23 cellular contexts compared by ENCODE assay signal in the genomic region with DNA sequence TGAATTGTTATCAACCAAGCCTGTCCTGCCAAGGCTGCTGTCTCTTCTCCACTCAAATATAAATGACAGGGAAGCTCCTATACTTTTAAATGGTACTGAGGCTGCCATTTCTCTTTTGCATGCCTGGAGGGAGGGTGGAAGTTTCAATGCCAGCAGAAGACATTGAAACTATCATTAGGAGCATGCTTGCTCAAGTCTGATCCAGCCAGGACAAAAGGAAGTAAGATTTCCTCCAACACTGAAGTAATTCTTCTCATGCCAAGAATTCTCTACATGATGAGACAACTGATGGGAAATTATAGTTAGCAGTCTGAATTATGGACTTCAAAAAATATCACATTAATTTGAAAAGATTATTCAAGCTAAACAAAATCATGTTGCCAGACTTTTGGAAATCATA. TPM values are rescaled to one million over a fixed set of nuclear protein-coding genes. Genes with fewer than 3 reads are reported as not detected.
DNase-seq lines count a peak whose midpoint lies in the region; ATAC-seq, FAIRE-seq and TF ChIP-seq lines count a peak whose summit lies in the region.
"Had no signal": no experiment of that assay in that cellular context is flagged by ENCODE, and none has a peak within 500 bp of the region (broad histone marks: within the 10 kb centered on the region; RNA-seq: fewer than 3 reads in every experiment).

No MANE protein-coding gene starts in this region.

- DNase-seq in mammary epithelial cell, result no peak
- no peak for DNase-seq in MCF 10A (ENCODE audit: unreplicated experiment)
- DNase-seq in bronchial epithelial cell (ENCODE audit: low read depth), result peak; percentile 54
- DNase-seq in foreskin keratinocyte, result peak; percentile 58 to 83
- DNase-seq in stomach, result no peak
- DNase-seq in activated naive CD8-positive, alpha-beta T cell treated with anti-CD3 and anti-CD28 coated beads for 36 hours, result no peak
- DNase-seq in adrenal gland, result no peak
- DNase-seq: AML-193; Caco-2; CD4-positive, alpha-beta T cell; H9 had no signal

- TF ChIP-seq POLR2A in stomach (IDR thresholded peaks at IDR 0.05) (no peak), adrenal gland (IDR thresholded peaks at IDR 0.05) (no peak)

- H3K27me3 Mint-ChIP-seq in MCF 10A (ENCODE audit: insufficient read depth, unreplicated experiment), result no peaks in the 10 kb centered on the region
- H3K27me3 Mint-ChIP-seq in activated naive CD8-positive, alpha-beta T cell treated with anti-CD3 and anti-CD28 coated beads for 36 hours, result peaks cover 17% of the 10 kb centered on the region

- POLR2A ChIA-PET in MCF 10A (lab: Yijun Ruan, JAX), result no interaction called here

- no peaks in the 10 kb centered on the region for H3K79me2 ChIP-seq in mammary epithelial cell (ENCODE audit: insufficient read depth, low read length)

- in situ Hi-C loops in mammary epithelial cell (cut with MboI; ENCODE audit: low sequenced_read_pairs in 2 of 2), result no loop called here

- ATAC-seq in foreskin keratinocyte (peak; percentile 26), HG03139 (IDR thresholded peaks at IDR 0.05; ENCODE audit: unreplicated experiment) (no peak)
- ATAC-seq: A549 had no signal

- no peak overlapping the region for H3K4me2 ChIP-seq in mammary epithelial cell (ENCODE audit: insufficient read depth, low read depth, low read length)
- H3K4me2 ChIP-seq: A549 had no signal

- peak overlapping the region; percentile 64 for H2AFZ ChIP-seq in mammary epithelial cell (ENCODE audit: low read depth, low read length)

- no peaks in the 10 kb centered on the region for H3K36me3 Mint-ChIP-seq in MCF 10A (ENCODE audit: insufficient read depth, unreplicated experiment)
- no peaks in the 10 kb centered on the region for H3K36me3 Mint-ChIP-seq in activated naive CD8-positive, alpha-beta T cell treated with anti-CD3 and anti-CD28 coated beads for 36 hours

- intact Hi-C loops in mammary epithelial cell (cut with micrococcal nuclease) (no loop called here), MCF 10A (cut with micrococcal nuclease) (no loop called here), stomach (cut with DNase I; ENCODE audit: low total_unique reads) (no loop called here), adrenal gland (cut with DNase I) (no loop called here)

- FAIRE-seq in bronchial epithelial cell (lab: Jason Lieb, UNC), result no peak
- FAIRE-seq: A549, D721Med, G401.6, GM12891, GM19239, H1 had no signal

- H3K27ac ChIP-seq in mammary epithelial cell (ENCODE audit: insufficient read depth, low read depth, low read length) (no peak overlapping the region), foreskin keratinocyte (peak overlapping the region; percentile 53), stomach (peak overlapping the region in 4 of 5 donors; percentile 43 to 69 (median 50)), adrenal gland (no peak overlapping the region)
- H3K27ac ChIP-seq: 22Rv1, A549, C4-2B, HL-60 had no signal

- H3K4me1 Mint-ChIP-seq in MCF 10A (ENCODE audit: insufficient read depth, unreplicated experiment), result peaks cover 10% of the 10 kb centered on the region
- H3K4me1 Mint-ChIP-seq in activated naive CD8-positive, alpha-beta T cell treated with anti-CD3 and anti-CD28 coated beads for 36 hours, result no peaks in the 10 kb centered on the region
- H3K4me1 Mint-ChIP-seq: H9 had no signal

- H3K9me3 Mint-ChIP-seq in MCF 10A (ENCODE audit: unreplicated experiment), result no peaks in the 10 kb centered on the region
- H3K9me3 Mint-ChIP-seq in activated naive CD8-positive, alpha-beta T cell treated with anti-CD3 and anti-CD28 coated beads for 36 hours, result no peaks in the 10 kb centered on the region
- H3K9me3 Mint-ChIP-seq: CD4-positive, alpha-beta T cell; H9 had no signal

- no peaks in the 10 kb centered on the region for H4K20me1 ChIP-seq in mammary epithelial cell (ENCODE audit: insufficient read depth, low read length)

- dilution Hi-C loops in mammary epithelial cell (cut with HindIII; ENCODE audit: low sequenced_read_pairs), result no loop called here

- BruUV-seq in mammary epithelial cell (replicated peaks; lab: Mats Ljungman, UMichigan) (no TSS peak), MCF 10A (replicated peaks; lab: Mats Ljungman, UMichigan) (no TSS peak)

- peaks cover 13% of the 10 kb centered on the region for H3K4me1 ChIP-seq in mammary epithelial cell (ENCODE audit: insufficient read depth, low read length)
- peaks cover 12% of the 10 kb centered on the region for H3K4me1 ChIP-seq in foreskin keratinocyte
- H3K4me1 ChIP-seq in stomach, result peaks cover 4 to 42% (median 18%) of the 10 kb centered on the region in 4 donors
- peaks cover 0 to 11% of the 10 kb centered on the region in 2 donors for H3K4me1 ChIP-seq in adrenal gland (replicated peaks in 1 of 2)
- H3K4me1 ChIP-seq: A549 had no signal

- H3K27ac Mint-ChIP-seq in MCF 10A (ENCODE audit: low read depth, unreplicated experiment), result no peak overlapping the region
- H3K27ac Mint-ChIP-seq in activated naive CD8-positive, alpha-beta T cell treated with anti-CD3 and anti-CD28 coated beads for 36 hours, result no peak overlapping the region
- H3K27ac Mint-ChIP-seq: CD4-positive, alpha-beta T cell; H9 had no signal

- CTCF ChIA-PET in mammary epithelial cell (lab: Charles Lee; ENCODE audit: low non-redundant PET), result no interaction called here
- CTCF ChIA-PET in MCF 10A (lab: Yijun Ruan, JAX), result interaction anchor here (0.7 to 1.4 kb wide), 2 partner anchors 12 to 167 kb away, joined by 4 to 5 read pairs; no protein-coding TSS in a partner anchor

- H3K4me3 ChIP-seq in mammary epithelial cell (replicated peaks in 1 of 3; ENCODE audit: insufficient read depth in 1 of 3, low read depth in 2 of 3, low read length in 3 of 3) (no peak overlapping the region), bronchial epithelial cell (ENCODE audit: low read depth, low read length) (no peak overlapping the region), stomach (no peak overlapping the region), adrenal gland (no peak overlapping the region)
- H3K4me3 ChIP-seq: A549 had no signal

- no peak overlapping the region for H3K9ac ChIP-seq in mammary epithelial cell (ENCODE audit: insufficient read depth, low read length)

- H3K27me3 ChIP-seq in mammary epithelial cell (ENCODE audit: insufficient read depth, low read length) (no peaks in the 10 kb centered on the region), bronchial epithelial cell (ENCODE audit: control insufficient read depth, insufficient read depth, low read length) (no peaks in the 10 kb centered on the region), foreskin keratinocyte (no peaks in the 10 kb centered on the region), stomach (no peaks in the 10 kb centered on the region), adrenal gland (no peaks in the 10 kb centered on the region)

- TF ChIP-seq CTCF in mammary epithelial cell (conservative IDR thresholded peaks at IDR 0.05 in 1 of 2, IDR thresholded peaks at IDR 0.05 in 1 of 2; ENCODE audit: extremely low read depth in 1 of 2, insufficient read depth in 1 of 2, low read depth in 1 of 2, low read length in 2 of 2), result no peak
- no peak for TF ChIP-seq CTCF in MCF 10A (IDR thresholded peaks at IDR 0.05; ENCODE audit: unreplicated experiment)
- TF ChIP-seq CTCF in bronchial epithelial cell (IDR thresholded peaks at IDR 0.05; ENCODE audit: insufficient read depth, low read length, severe bottlenecking), result no peak
- TF ChIP-seq CTCF in foreskin keratinocyte (conservative IDR thresholded peaks at IDR 0.05), result no peak
- TF ChIP-seq CTCF in stomach (IDR thresholded peaks at IDR 0.05), result no peak
- no peak for TF ChIP-seq CTCF in adrenal gland (IDR thresholded peaks at IDR 0.05)

- H3K9me3 ChIP-seq in mammary epithelial cell (replicated peaks; ENCODE audit: insufficient read depth, low read length), result no peaks in the 10 kb centered on the region
- H3K9me3 ChIP-seq in stomach, result no peaks in the 10 kb centered on the region
- H3K9me3 ChIP-seq in adrenal gland (replicated peaks in 1 of 3), result no peaks in the 10 kb centered on the region
- H3K9me3 ChIP-seq: A549, Caco-2 had no signal

- no peak for TF ChIP-seq EP300 in stomach (IDR thresholded peaks at IDR 0.05)

- no peaks in the 10 kb centered on the region for H3K36me3 ChIP-seq in mammary epithelial cell (ENCODE audit: insufficient read depth, low read length)
- H3K36me3 ChIP-seq in bronchial epithelial cell (ENCODE audit: control insufficient read depth, insufficient read depth, low read length), result no peaks in the 10 kb centered on the region
- H3K36me3 ChIP-seq in stomach, result no peaks in the 10 kb centered on the region
- no peaks in the 10 kb centered on the region for H3K36me3 ChIP-seq in adrenal gland (replicated peaks in 1 of 2)

- no peak overlapping the region for H3K4me3 Mint-ChIP-seq in MCF 10A (ENCODE audit: unreplicated experiment)
- H3K4me3 Mint-ChIP-seq in activated naive CD8-positive, alpha-beta T cell treated with anti-CD3 and anti-CD28 coated beads for 36 hours, result no peak overlapping the region
- H3K4me3 Mint-ChIP-seq: CD4-positive, alpha-beta T cell; H9 had no signal

RNA-seq across cellular contexts. Expression of gene SPINK6, which starts 5.4 kb away (rescaled TPM):
- 10 to 100 TPM in 1 of 2 donors, 1 to 10 TPM in 1; 4.8 to 10.8 TPM for total RNA-seq in mammary epithelial cell
- polyA plus RNA-seq in mammary epithelial cell, result 5.3 TPM
- polyA minus RNA-seq in mammary epithelial cell, result not detected
- 0.56 and 1.9 TPM in 2 replicates for total RNA-seq in MCF 10A (2022)
- total RNA-seq in bronchial epithelial cell, result not detected in 2 replicates
- total RNA-seq in foreskin keratinocyte, result 0.61 and 1.1 TPM in 2 replicates
- polyA plus RNA-seq in foreskin keratinocyte, result 1.8 and 2.5 TPM in 2 replicates
- total RNA-seq in stomach, result not detected
- not detected for polyA plus RNA-seq in stomach
- total RNA-seq in activated naive CD8-positive, alpha-beta T cell treated with anti-CD3 and anti-CD28 coated beads for 36 hours, result not detected
- total RNA-seq in adrenal gland, result under 1 TPM in 1 of 8 donors, not detected in 7; 0.54 TPM
- not detected for polyA plus RNA-seq in adrenal gland
- total RNA-seq: Caco-2; CD4-positive, alpha-beta T cell; H1; H9 had no signal
- polyA plus RNA-seq: BJ, H1 had no signal

RNA-seq across cellular contexts. Expression of gene MARCOL, which starts 30.1 kb away (rescaled TPM):
- total RNA-seq in mammary epithelial cell, result not detected
- not detected for polyA plus RNA-seq in mammary epithelial cell
- polyA minus RNA-seq in mammary epithelial cell, result not detected
- not detected in 2 replicates for total RNA-seq in MCF 10A (2022)
- not detected in 2 replicates for total RNA-seq in bronchial epithelial cell
- total RNA-seq in foreskin keratinocyte, result not detected in 2 replicates
- not detected in 2 replicates for polyA plus RNA-seq in foreskin keratinocyte
- not detected for total RNA-seq in stomach
- polyA plus RNA-seq in stomach, result not detected
- not detected for total RNA-seq in activated naive CD8-positive, alpha-beta T cell treated with anti-CD3 and anti-CD28 coated beads for 36 hours
- not detected for total RNA-seq in adrenal gland
- polyA plus RNA-seq in adrenal gland, result not detected
- total RNA-seq: Caco-2; CD4-positive, alpha-beta T cell; H1; H9; HT1080 had no signal
- polyA plus RNA-seq: BJ, H1 had no signal

RNA-seq across cellular contexts. Expression of gene SPINK14, which starts 39.9 kb away (rescaled TPM):
- not detected for total RNA-seq in mammary epithelial cell
- not detected for polyA plus RNA-seq in mammary epithelial cell
- polyA minus RNA-seq in mammary epithelial cell, result not detected
- total RNA-seq in MCF 10A (2022), result not detected in 2 replicates
- total RNA-seq in bronchial epithelial cell, result not detected in 2 replicates
- not detected in 2 replicates for total RNA-seq in foreskin keratinocyte
- polyA plus RNA-seq in foreskin keratinocyte, result not detected in 2 replicates
- not detected for total RNA-seq in stomach
- not detected for polyA plus RNA-seq in stomach
- total RNA-seq in activated naive CD8-positive, alpha-beta T cell treated with anti-CD3 and anti-CD28 coated beads for 36 hours, result not detected
- total RNA-seq in adrenal gland, result not detected
- polyA plus RNA-seq in adrenal gland, result not detected
- total RNA-seq: Caco-2; CD4-positive, alpha-beta T cell; H1; H9; HT1080 had no signal
- polyA plus RNA-seq: A549, BJ, H1 had no signal

Comparison
In these comparisons a context has a peak if more than half of its experiments do, and no peak if none do; other contexts are left out.
1. DNase-seq: peak in bronchial epithelial cell (single experiment) and foreskin keratinocyte (2 of 2); none in mammary epithelial cell (single experiment), MCF 10A (single experiment), stomach (single experiment), activated naive CD8-positive, alpha-beta T cell treated with anti-CD3 and anti-CD28 coated beads for 36 hours (single experiment) and adrenal gland (0 of 7).
2. H3K27ac ChIP-seq: peak in foreskin keratinocyte (single experiment) and stomach (4 of 5); none in mammary epithelial cell (single experiment) and adrenal gland (0 of 5).